24 cellular contexts compared by ENCODE assay signal in genomic region chr4:152380919-152381318, GRCh38.
DNase-seq lines count a peak whose midpoint lies in the region; ATAC-seq, FAIRE-seq and TF ChIP-seq lines count a peak whose summit lies in the region.
"Had no signal": no experiment of that assay in that cellular context is flagged by ENCODE, and none has a peak within 500 bp of the region (broad histone marks: within the 10 kb centered on the region; RNA-seq: fewer than 3 reads in every experiment).

No MANE protein-coding gene starts in this region.

- no peak overlapping the region for H3K4me3 Mint-ChIP-seq in nephron progenitor cell
- H3K4me3 Mint-ChIP-seq: CD14-positive monocyte, IgD-negative memory B cell had no signal

- FAIRE-seq in GM19239 (lab: Jason Lieb, UNC): peak; percentile 54

- no peaks in the 10 kb centered on the region for H3K36me3 Mint-ChIP-seq in nephron progenitor cell (ENCODE audit: low read depth)

- peak overlapping the region; percentile 15 to 60 (median 48) for H3K4me3 ChIP-seq in heart left ventricle
- H3K4me3 ChIP-seq in right lobe of liver: peak overlapping the region in 2 of 3 donors; percentile 8 to 14
- H3K4me3 ChIP-seq in skeletal muscle tissue (ENCODE audit: low read length in 3 of 3): peak overlapping the region; percentile 59 to 82 (median 64)
- H3K4me3 ChIP-seq: GM23248, HAP-1 had no signal

- no peaks in the 10 kb centered on the region for H3K36me3 ChIP-seq in heart left ventricle
- no peaks in the 10 kb centered on the region for H3K36me3 ChIP-seq in right lobe of liver
- H3K36me3 ChIP-seq in skeletal muscle tissue (ENCODE audit: control insufficient read depth in 3 of 3, insufficient read depth in 3 of 3, low read length in 3 of 3): no peaks in the 10 kb centered on the region
- H3K36me3 ChIP-seq: HAP-1 had no signal

- DNase-seq in heart left ventricle: no peak
- DNase-seq in cardiac septum (ENCODE audit: low spot score): no peak
- no peak for DNase-seq in GM19239 (ENCODE audit: insufficient read length, low spot score)
- DNase-seq in right lobe of liver: no peak
- no peak for DNase-seq in nephron progenitor cell
- DNase-seq in activated CD8-positive, alpha-beta memory T cell treated with anti-CD3 and anti-CD28 coated beads, Interleukin-2, amount 50 U/mL, for 48 hours: no peak
- no peak for DNase-seq in T-helper 2 cell
- DNase-seq: 8988T, COR-L47, GDM1, GM23248, Karpas-422, NCI-H1092, NCI-H1436 treated with DMSO at 0.1 percent for 48 hours, NCI-H2029, NCI-H345, NCI-H526, PC-3, RPMI8226 had no signal

- no peak for TF ChIP-seq CTCF in heart left ventricle (IDR thresholded peaks at IDR 0.05)
- TF ChIP-seq CTCF in right lobe of liver (IDR thresholded peaks at IDR 0.05): no peak
- TF ChIP-seq CTCF in nephron progenitor cell (IDR thresholded peaks at IDR 0.05): no peak

- H3K27me3 ChIP-seq in heart left ventricle (no peaks in the 10 kb centered on the region), right lobe of liver (no peaks in the 10 kb centered on the region), skeletal muscle tissue (ENCODE audit: control insufficient read depth in 3 of 3, insufficient read depth in 3 of 3, low read length in 3 of 3) (no peaks in the 10 kb centered on the region)

- no peaks in the 10 kb centered on the region for H3K27me3 Mint-ChIP-seq in nephron progenitor cell (ENCODE audit: low read depth, poor library complexity)
- H3K27me3 Mint-ChIP-seq: IgD-negative memory B cell had no signal

- no peak overlapping the region for H3K27ac Mint-ChIP-seq in nephron progenitor cell
- H3K27ac Mint-ChIP-seq: CD14-positive monocyte, IgD-negative memory B cell had no signal

- peak overlapping the region; percentile 48 to 87 (median 76) for H3K27ac ChIP-seq in heart left ventricle
- H3K27ac ChIP-seq in right lobe of liver: peak overlapping the region; percentile 10 to 66 (median 64)
- H3K27ac ChIP-seq in skeletal muscle tissue (ENCODE audit: low read depth, low read length): peak overlapping the region; percentile 82
- H3K27ac ChIP-seq: GM23248, HL-60 had no signal

- no peaks in the 10 kb centered on the region for H3K9me3 Mint-ChIP-seq in nephron progenitor cell
- H3K9me3 Mint-ChIP-seq: CD14-positive monocyte, IgD-negative memory B cell had no signal

- peaks cover 0 to 21% (median 6%) of the 10 kb centered on the region in 12 donors for H3K4me1 ChIP-seq in heart left ventricle
- H3K4me1 ChIP-seq in right lobe of liver: peaks cover 0 to 13% (median 0%) of the 10 kb centered on the region in 4 donors
- peaks cover 0 to 3% (median 0%) of the 10 kb centered on the region in 3 donors for H3K4me1 ChIP-seq in skeletal muscle tissue (ENCODE audit: control insufficient read depth in 3 of 3, insufficient read depth in 3 of 3, low read length in 3 of 3)
- H3K4me1 ChIP-seq: HAP-1 had no signal

- peaks cover 5% of the 10 kb centered on the region for H3K4me1 Mint-ChIP-seq in nephron progenitor cell

- H3K9me3 ChIP-seq in heart left ventricle (no peaks in the 10 kb centered on the region), right lobe of liver (no peaks in the 10 kb centered on the region), skeletal muscle tissue (ENCODE audit: control insufficient read depth in 3 of 3, low read length in 3 of 3) (no peaks in the 10 kb centered on the region)
- H3K9me3 ChIP-seq: HAP-1 had no signal

- WGBS in heart left ventricle, 4 donors: 55 to 74% (median 61%) methylated on average over 2 of the region's 2 CpGs
- WGBS in right lobe of liver (ENCODE audit: insufficient coverage, low coverage, low lambda C conversion rate, missing lambda C conversion rate): 54% methylated on average over 2 of the region's 2 CpGs

- H3K9ac ChIP-seq in skeletal muscle tissue (ENCODE audit: low read depth in 1 of 3, low read length in 3 of 3): peak overlapping the region; percentile 81 to 98 (median 90)
- H3K9ac ChIP-seq: GM23248 had no signal

- TF ChIP-seq POLR2A in heart left ventricle (IDR thresholded peaks at IDR 0.05) (no peak), right lobe of liver (IDR thresholded peaks at IDR 0.05) (no peak)

- no peak for ATAC-seq in heart left ventricle
- ATAC-seq in right lobe of liver: peak; percentile 22 to 69 (median 42)
- ATAC-seq: PC-3 had no signal

- intact Hi-C loops in heart left ventricle (cut with DNase I) (loop anchor here in 6 of 10 donors (5.0 to 10.0 kb wide), 9 partner anchors 416 to 1266 kb away; partner anchors contain the start of gene GATB (in 3 of the 6)), cardiac septum (cut with DNase I) (loop anchor here (5.0 to 10.0 kb wide), 2 partner anchors 574 to 1266 kb away; no protein-coding TSS in a partner anchor), right lobe of liver (cut with DNase I) (no loop called here)

Comparison
In these comparisons a context has a peak if more than half of its experiments do, and no peak if none do; other contexts are left out.
1. ATAC-seq: peak in right lobe of liver (4 of 4); none in heart left ventricle (0 of 4).
2. H3K4me3 ChIP-seq: peak in every context shown above with its lines; median percentile 64 in skeletal muscle tissue; 48 in heart left ventricle; 11 in right lobe of liver.
3. intact Hi-C loops: an anchor here in heart left ventricle (5.0 to 10.0 kb wide) and cardiac septum (5.0 to 10.0 kb wide); none called in right lobe of liver.
4. Peak in every context shown above with its lines, with median percentiles within 50 percentile points of each other: H3K27ac ChIP-seq.